In genomic region chr3:185820973-185821758, GRCh38 we compare ENCODE assay signal across 9 cellular contexts. TPM values are rescaled to one million over a fixed set of nuclear protein-coding genes. Genes with fewer than 3 reads are reported as not detected.
A peak's percentile ranks its signal among the peaks of the same experiment; 100 is the strongest.
DNase-seq lines count a peak whose midpoint lies in the region; ATAC-seq, FAIRE-seq and TF ChIP-seq lines count a peak whose summit lies in the region.
"Had no signal": no experiment of that assay in that cellular context is flagged by ENCODE, and none has a peak within 500 bp of the region (broad histone marks: within the 10 kb centered on the region; RNA-seq: fewer than 3 reads in every experiment).

No MANE protein-coding gene starts in this region.

- H3K9ac ChIP-seq in HepG2 (ENCODE audit: insufficient read depth, low read depth, low read length), result peak overlapping the region; percentile 97; the same call in 1 of the 2 replicates

- no peak for TF ChIP-seq EP300 in HepG2 (IDR thresholded peaks at IDR 0.05; ENCODE audit: low read depth in 2 of 2, low read length in 2 of 2)
- TF ChIP-seq EP300 in HepG2 (CRISPR knock-in tag; IDR thresholded peaks at IDR 0.05; ENCODE audit: borderline replicate concordance), result no peak

- H3K4me1 ChIP-seq in HepG2 (ENCODE audit: insufficient read depth, low read length) (peaks cover 46% of the 10 kb centered on the region), right lobe of liver (peaks cover 0 to 18% (median 4%) of the 10 kb centered on the region in 4 donors)

- ATAC-seq in HepG2 (peak; percentile 7; the same call in 1 of the 3 replicates), right lobe of liver (no peak)

- peaks cover 93% of the 10 kb centered on the region for H3K79me2 ChIP-seq in HepG2 (ENCODE audit: insufficient read depth, low read length)

- H3K36me3 ChIP-seq in HepG2 (replicated peaks in 1 of 2; ENCODE audit: control insufficient read depth in 1 of 2, insufficient read depth in 2 of 2, low read length in 2 of 2) (no peaks in the 10 kb centered on the region), right lobe of liver (no peaks in the 10 kb centered on the region)

- DNase-seq in HepG2 (ENCODE audit: low spot score), result peak; percentile 53
- DNase-seq in right lobe of liver, result no peak
- DNase-seq in SK-N-DZ (ENCODE audit: low spot score), result peak; percentile 23
- DNase-seq in fibroblast of villous mesenchyme (ENCODE audit: low read depth), result peak; percentile 86
- DNase-seq in urothelium cell line (ENCODE audit: low spot score), result peak; percentile 23
- no peak for DNase-seq in GM13977 (ENCODE audit: low spot score)
- DNase-seq in HuH-7.5 (ENCODE audit: low spot score), result no peak
- no peak for DNase-seq in UCSD-AML1 (lab: John Stamatoyannopoulos, UW; ENCODE audit: unreplicated experiment)
- DNase-seq: activated naive CD8-positive, alpha-beta T cell treated with anti-CD3 and anti-CD28 coated beads, Interleukin-2, amount 10 ng/mL, durations not matched to agents 7 days and 5 days had no signal

- TF ChIP-seq CTCF in HepG2 (CRISPR knock-in tag; IDR thresholded peaks at IDR 0.05), result no peak
- TF ChIP-seq CTCF in right lobe of liver (IDR thresholded peaks at IDR 0.05), result no peak
- TF ChIP-seq CTCF in fibroblast of villous mesenchyme (IDR thresholded peaks at IDR 0.05; ENCODE audit: insufficient read depth, low read depth, low read length), result no peak
- TF ChIP-seq CTCF in GM13977 (IDR thresholded peaks at IDR 0.05; ENCODE audit: extremely low read depth, insufficient read depth, missing control alignments), result no peak

- no peak for TF ChIP-seq RAD21 in HepG2 (CRISPR knock-in tag; IDR thresholded peaks at IDR 0.05)

- H3K4me3 ChIP-seq in HepG2 (replicated peaks in 1 of 3; ENCODE audit: insufficient read depth in 1 of 3, low read depth in 2 of 3, low read length in 3 of 3) (peak overlapping the region; percentile 92 to 99 (median 95); a peak in 5 of 6 replicates), right lobe of liver (no peak overlapping the region), fibroblast of villous mesenchyme (ENCODE audit: low read depth, low read length) (peak overlapping the region; percentile 82)

- peaks cover 64% of the 10 kb centered on the region for H4K20me1 ChIP-seq in HepG2 (ENCODE audit: insufficient read depth, low read length)

- no TSS peak for BruUV-seq in HepG2 (replicated peaks; lab: Mats Ljungman, UMichigan)

- POLR2A ChIA-PET in HepG2 (lab: Yijun Ruan, JAX), result interaction anchor here (0.6 to 1.1 kb wide), 3 partner anchors 19 to 132 kb away, joined by 3 to 4 read pairs (median 3); no protein-coding TSS in a partner anchor

- no peak for TF ChIP-seq POLR2A in HepG2 (IDR thresholded peaks at IDR 0.05; ENCODE audit: insufficient read depth in 1 of 2, low read depth in 2 of 2, low read length in 2 of 2)
- no peak for TF ChIP-seq POLR2A in right lobe of liver (IDR thresholded peaks at IDR 0.05)

- H2AFZ ChIP-seq in HepG2 (ENCODE audit: low read length), result no peak overlapping the region

- 24% methylated on average over 6 of the region's 6 CpGs for WGBS in HepG2 (ENCODE audit: low lambda C conversion rate)
- WGBS in right lobe of liver (ENCODE audit: insufficient coverage, low coverage, low lambda C conversion rate, missing lambda C conversion rate), result 68% methylated on average over 6 of the region's 6 CpGs

- peak overlapping the region; percentile 23 for H3K27ac ChIP-seq in HepG2 (ENCODE audit: extremely low read length, insufficient read depth, low read length)
- H3K27ac ChIP-seq in right lobe of liver, result no peak overlapping the region

- H3K9me3 ChIP-seq in HepG2 (ENCODE audit: low read length) (no peaks in the 10 kb centered on the region), right lobe of liver (no peaks in the 10 kb centered on the region)

- intact Hi-C loops in HepG2 (cut with micrococcal nuclease; ENCODE audit: unreplicated experiment), result loop anchor here (2.0 to 5.0 kb wide), 2 partner anchors 89 to 160 kb away; no protein-coding TSS in a partner anchor
- intact Hi-C loops in right lobe of liver (cut with DNase I), result no loop called here

- in situ Hi-C loops in HepG2 (cut with HindIII; ENCODE audit: extremely low pct_ligation_motif_present, low pct_unique_long_range_greater_than_20kb), result no loop called here
- in situ Hi-C loops in GM13977 (cut with MboI; ENCODE audit: low pct_unique_long_range_greater_than_20kb, low sequenced_read_pairs, unreplicated experiment), result no loop called here

- CTCF ChIA-PET in HepG2 (lab: Yijun Ruan, JAX; ENCODE audit: low intra/inter-chr PET ratio, low total read pairs), result no interaction called here

- no peaks in the 10 kb centered on the region; a peak in 1 of 5 replicates for H3K27me3 ChIP-seq in HepG2 (ENCODE audit: control insufficient read depth in 1 of 2, insufficient read depth in 2 of 2, low read length in 2 of 2)
- H3K27me3 ChIP-seq in right lobe of liver, result peaks cover 3 to 40% of the 10 kb centered on the region in 2 donors

- FAIRE-seq in HepG2 (lab: Jason Lieb, UNC) (peak; percentile 36), urothelium cell line (lab: Jason Lieb, UNC) (peak; percentile 58)

- peak overlapping the region; percentile 79 for H3K4me2 ChIP-seq in HepG2 (ENCODE audit: low read depth, low read length)

TF ChIP-seq in HepG2, 621 proteins besides CTCF, POLR2A, EP300 and RAD21 (continues in another document):
- TF ChIP-seq SAP130 (CRISPR knock-in tag; IDR thresholded peaks at IDR 0.05; ENCODE audit: low read depth) (peak; percentile 46), PTBP1 (IDR thresholded peaks at IDR 0.05; ENCODE audit: low read depth, low read length, poor library complexity, severe bottlenecking) (no peak), ZEB1 (IDR thresholded peaks at IDR 0.05; ENCODE audit: insufficient replicate concordance, low read depth) (no peak), ELF1 (CRISPR knock-in tag; IDR thresholded peaks at IDR 0.05) (no peak), ARID5B (CRISPR knock-in tag; IDR thresholded peaks at IDR 0.05) (peak; percentile 28; the same call in 1 of the 2 replicates), RBFOX2 (IDR thresholded peaks at IDR 0.05; ENCODE audit: low read depth, low read length) (peak; percentile 25; the same call in 1 of the 2 replicates)

RNA-seq across cellular contexts. Expression of gene IGF2BP2, which starts 3.7 kb away (rescaled TPM):
- total RNA-seq in HepG2 (2016; rRNA removed; fragmentation: Illumina TruSeq; extraction: Trizol) (46.0 and 46.3 TPM in 2 replicates), right lobe of liver (1 to 10 TPM in 5 of 6 experiments, under 1 TPM in 1; 0.99 to 3.0 (median 1.8) TPM), fibroblast of villous mesenchyme (62.5 and 67.8 TPM in 2 replicates)
- 27.3 and 31.8 TPM in 2 replicates for total RNA-seq in HepG2 (2016; cell fraction: cytosol; rRNA removed; fragmentation: Illumina TruSeq; extraction: Trizol; ENCODE audit: low read depth)
- 36.6 and 47.1 TPM in 2 replicates for total RNA-seq in HepG2 (2016; cell fraction: insoluble cytoplasmic fraction; rRNA removed; fragmentation: Illumina TruSeq; extraction: Trizol)
- 57.4 and 59.2 TPM in 2 replicates for total RNA-seq in HepG2 (2016; cell fraction: membrane; rRNA removed; fragmentation: Illumina TruSeq; extraction: Trizol)
- total RNA-seq in HepG2 (2016; cell fraction: nucleus; rRNA removed; fragmentation: Illumina TruSeq; extraction: Trizol), result 59.9 and 71.5 TPM in 2 replicates
- polyA plus RNA-seq in HepG2 (2011; rRNA removed), result 6.5 and 9.5 TPM in 2 replicates
- polyA plus RNA-seq in HepG2 (2011; cell fraction: cytosol; rRNA removed), result 3.6 and 6.7 TPM in 2 replicates
- 29.6 and 44.5 TPM in 2 replicates for polyA plus RNA-seq in HepG2 (2011; cell fraction: nucleus; rRNA removed)
- polyA plus RNA-seq in HepG2 (2012), result 93.3 and 101 TPM in 2 replicates
- 22.3 and 25.9 TPM in 2 replicates for polyA plus RNA-seq in HepG2 (2016; cell fraction: cytosol; fragmentation: Illumina TruSeq; extraction: Trizol; ENCODE audit: low read depth)
- polyA plus RNA-seq in HepG2 (2016; cell fraction: insoluble cytoplasmic fraction; fragmentation: Illumina TruSeq; extraction: Trizol; ENCODE audit: low read depth), result 65.2 and 84.9 TPM in 2 replicates
- polyA plus RNA-seq in HepG2 (2016; cell fraction: membrane; fragmentation: Illumina TruSeq; extraction: Trizol; ENCODE audit: low read depth), result 59.1 and 66.3 TPM in 2 replicates
- 115 and 116 TPM in 2 replicates for polyA plus RNA-seq in HepG2 (2016; cell fraction: nucleus; fragmentation: Illumina TruSeq; extraction: Trizol; ENCODE audit: insufficient read depth, low read depth)
- polyA minus RNA-seq in HepG2 (2011; rRNA and poly(A)+ RNA removed; ENCODE audit: low replicate concordance), result 11.7 TPM in 1 of 2 replicates, not detected in the other
- polyA minus RNA-seq in HepG2 (2011; cell fraction: cytosol; rRNA and poly(A)+ RNA removed), result 13.2 and 23.5 TPM in 2 replicates
- polyA minus RNA-seq in HepG2 (2011; cell fraction: nucleus; rRNA and poly(A)+ RNA removed), result 110 and 124 TPM in 2 replicates
- 25.0 and 29.0 TPM in 2 replicates for polyA plus RNA-seq in SK-N-DZ (2014; cell fraction: cytosol; rRNA removed)
- 23.1 and 47.1 TPM in 2 replicates for polyA plus RNA-seq in SK-N-DZ (2014; cell fraction: nucleus; rRNA removed)

Comparison
In these comparisons a context has a peak if more than half of its experiments do, and no peak if none do; other contexts are left out.
1. DNase-seq: peak in HepG2 (single experiment), SK-N-DZ (single experiment), fibroblast of villous mesenchyme (single experiment) and urothelium cell line (single experiment); none in right lobe of liver (0 of 3), GM13977 (single experiment), HuH-7.5 (single experiment) and UCSD-AML1 (single experiment).
2. H3K4me3 ChIP-seq: peak in HepG2 (3 of 3) and fibroblast of villous mesenchyme (single experiment); none in right lobe of liver (0 of 3).
3. RNA of gene IGF2BP2, which starts 3.7 kb away (total RNA-seq): 62.5 to 67.8 TPM in fibroblast of villous mesenchyme and 27.3 to 71.5 TPM in HepG2; 0.99 to 3.0 TPM in right lobe of liver; every median in the first group is over 4 times any median in the second.